In the genomic region with DNA sequence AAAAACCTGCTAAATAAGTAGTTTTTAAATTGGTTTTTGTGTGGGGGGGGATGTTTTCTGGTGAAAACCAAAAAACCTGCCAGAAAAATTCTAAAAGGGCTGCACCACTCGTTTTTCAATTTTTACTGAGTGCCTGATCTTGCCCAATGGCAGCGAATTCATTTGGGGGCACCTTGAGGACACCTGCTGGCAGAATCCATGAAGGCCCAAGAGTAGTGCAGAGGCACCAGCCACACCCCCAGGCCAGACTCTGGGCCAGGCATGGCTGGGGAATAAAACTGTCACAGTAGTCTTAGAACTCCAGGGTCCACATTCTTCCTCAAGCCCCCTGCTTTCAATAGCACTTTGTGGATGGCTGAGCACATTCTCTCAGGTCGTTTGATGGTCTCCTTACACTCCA, we compare ENCODE assay signal across 20 cellular contexts. TPM values are rescaled to one million over a fixed set of nuclear protein-coding genes. Genes with fewer than 3 reads are reported as not detected.
A peak's percentile ranks its signal among the peaks of the same experiment; 100 is the strongest.
DNase-seq lines count a peak whose midpoint lies in the region; ATAC-seq and TF ChIP-seq lines count a peak whose summit lies in the region.
"Had no signal": no experiment of that assay in that cellular context is flagged by ENCODE, and none has a peak within 500 bp of the region (broad histone marks: within the 10 kb centered on the region; RNA-seq: fewer than 3 reads in every experiment).

No MANE protein-coding gene starts in this region.

- H3K27me3 Mint-ChIP-seq in MCF 10A (ENCODE audit: insufficient read depth, unreplicated experiment): peaks cover 63% of the 10 kb centered on the region

- no peaks in the 10 kb centered on the region for H3K36me3 ChIP-seq in mammary epithelial cell (ENCODE audit: insufficient read depth, low read length)
- no peaks in the 10 kb centered on the region for H3K36me3 ChIP-seq in Karpas-422 (ENCODE audit: insufficient read depth, low read length)
- H3K36me3 ChIP-seq in WERI-Rb-1: no peaks in the 10 kb centered on the region
- H3K36me3 ChIP-seq: SJSA1, stomach, vagina had no signal

- in situ Hi-C loops in mammary epithelial cell (cut with MboI; ENCODE audit: low sequenced_read_pairs in 2 of 2): loop anchor here in 1 of 2 donors (10.0 kb wide), 1 partner anchor 204 kb away; no protein-coding TSS in a partner anchor

- no peak overlapping the region for H3K9ac ChIP-seq in mammary epithelial cell (ENCODE audit: insufficient read depth, low read length)
- H3K9ac ChIP-seq in Karpas-422 (ENCODE audit: low read length): no peak overlapping the region
- H3K9ac ChIP-seq: GM23248 had no signal

- no peak overlapping the region for H3K27ac Mint-ChIP-seq in MCF 10A (ENCODE audit: low read depth, unreplicated experiment)
- H3K27ac Mint-ChIP-seq: natural killer cell had no signal

- no peak overlapping the region for H3K4me2 ChIP-seq in mammary epithelial cell (ENCODE audit: insufficient read depth, low read depth, low read length)
- no peak overlapping the region for H3K4me2 ChIP-seq in Karpas-422 (ENCODE audit: low read depth, low read length, poor library complexity, severe bottlenecking)

- H2AFZ ChIP-seq in mammary epithelial cell (ENCODE audit: low read depth, low read length): no peak overlapping the region
- no peak overlapping the region for H2AFZ ChIP-seq in Karpas-422 (ENCODE audit: low read length)
- H2AFZ ChIP-seq: GM23248 had no signal

- dilution Hi-C loops in mammary epithelial cell (cut with HindIII; ENCODE audit: low sequenced_read_pairs): no loop called here

- H3K9me2 ChIP-seq in Karpas-422 (replicated peaks; ENCODE audit: insufficient read depth, low read length): no peaks in the 10 kb centered on the region

- H3K4me1 ChIP-seq in mammary epithelial cell (ENCODE audit: insufficient read depth, low read length): no peaks in the 10 kb centered on the region
- H3K4me1 ChIP-seq in Karpas-422 (ENCODE audit: low read length): no peaks in the 10 kb centered on the region
- H3K4me1 ChIP-seq: vagina had no signal

- no peaks in the 10 kb centered on the region for H3K79me2 ChIP-seq in mammary epithelial cell (ENCODE audit: insufficient read depth, low read length)
- H3K79me2 ChIP-seq in Karpas-422 (ENCODE audit: low read length): no peaks in the 10 kb centered on the region

- H3K27ac ChIP-seq in mammary epithelial cell (ENCODE audit: insufficient read depth, low read depth, low read length): no peak overlapping the region
- H3K27ac ChIP-seq in Karpas-422 (ENCODE audit: low read length): no peak overlapping the region
- H3K27ac ChIP-seq in WERI-Rb-1: no peak overlapping the region
- no peak overlapping the region for H3K27ac ChIP-seq in RWPE1
- H3K27ac ChIP-seq: coronary artery, epithelial cell of prostate, GM23248, SJSA1, stomach, vagina had no signal

- WGBS in mammary epithelial cell (ENCODE audit: low coverage, missing lambda C conversion rate): 17% methylated on average over 3 of the region's 3 CpGs

- no TSS peak for BruUV-seq in MCF 10A (replicated peaks; lab: Mats Ljungman, UMichigan)
- no TSS peak for BruUV-seq in mammary epithelial cell (replicated peaks; lab: Mats Ljungman, UMichigan)

- intact Hi-C loops in MCF 10A (cut with micrococcal nuclease): no loop called here
- intact Hi-C loops in mammary epithelial cell (cut with micrococcal nuclease): no loop called here

- POLR2A ChIA-PET in MCF 10A (lab: Yijun Ruan, JAX): no interaction called here
- POLR2A ChIA-PET in RWPE1 (lab: Yijun Ruan, JAX; ENCODE audit: low non-redundant PET): no interaction called here

- H3K9me3 ChIP-seq in mammary epithelial cell (replicated peaks; ENCODE audit: insufficient read depth, low read length): no peaks in the 10 kb centered on the region
- H3K9me3 ChIP-seq in Karpas-422 (ENCODE audit: low read length): no peaks in the 10 kb centered on the region
- no peaks in the 10 kb centered on the region for H3K9me3 ChIP-seq in WERI-Rb-1 (ENCODE audit: severe bottlenecking)
- H3K9me3 ChIP-seq: SJSA1, stomach, vagina had no signal

- CTCF ChIA-PET in MCF 10A (lab: Yijun Ruan, JAX) (interaction anchor here (1.0 kb wide), 1 partner anchor 409 kb away, joined by 3 read pairs; no protein-coding TSS in a partner anchor), mammary epithelial cell (lab: Charles Lee; ENCODE audit: low non-redundant PET) (no interaction called here), RWPE1 (lab: Yijun Ruan, JAX) (no interaction called here)

- H3K27me3 ChIP-seq in mammary epithelial cell (ENCODE audit: insufficient read depth, low read length) (peaks cover 3% of the 10 kb centered on the region), Karpas-422 (ENCODE audit: low read length) (no peaks in the 10 kb centered on the region), WERI-Rb-1 (ENCODE audit: insufficient read depth, low read depth, severe bottlenecking) (no peaks in the 10 kb centered on the region)
- H3K27me3 ChIP-seq: SJSA1, vagina had no signal

- H3K36me3 Mint-ChIP-seq in MCF 10A (ENCODE audit: insufficient read depth, unreplicated experiment): no peaks in the 10 kb centered on the region
- H3K36me3 Mint-ChIP-seq: natural killer cell had no signal

- no peaks in the 10 kb centered on the region for H4K20me1 ChIP-seq in mammary epithelial cell (ENCODE audit: insufficient read depth, low read length)
- no peaks in the 10 kb centered on the region for H4K20me1 ChIP-seq in Karpas-422 (ENCODE audit: insufficient read depth, low read depth, low read length)

- no peak overlapping the region for H3K4me3 ChIP-seq in mammary epithelial cell (replicated peaks in 1 of 3; ENCODE audit: insufficient read depth in 1 of 3, low read depth in 2 of 3, low read length in 3 of 3)
- H3K4me3 ChIP-seq in Karpas-422 (ENCODE audit: low read length): no peak overlapping the region
- no peak overlapping the region for H3K4me3 ChIP-seq in WERI-Rb-1 (ENCODE audit: low read depth, low read length)
- H3K4me3 ChIP-seq: coronary artery, GM23248, SJSA1, stomach, vagina had no signal

- H3K9me3 Mint-ChIP-seq in MCF 10A (ENCODE audit: unreplicated experiment): no peaks in the 10 kb centered on the region
- H3K9me3 Mint-ChIP-seq: natural killer cell had no signal

- no peaks in the 10 kb centered on the region for H3K4me1 Mint-ChIP-seq in MCF 10A (ENCODE audit: insufficient read depth, unreplicated experiment)
- H3K4me1 Mint-ChIP-seq: natural killer cell had no signal

- no peak overlapping the region for H3K4me3 Mint-ChIP-seq in MCF 10A (ENCODE audit: unreplicated experiment)
- H3K4me3 Mint-ChIP-seq: natural killer cell had no signal

- peak; percentile 17 for DNase-seq in MCF 10A (ENCODE audit: unreplicated experiment)
- no peak for DNase-seq in mammary epithelial cell
- DNase-seq in Karpas-422: peak; percentile 70
- DNase-seq in WERI-Rb-1: no peak
- DNase-seq in NCI-H2029 (lab: John Stamatoyannopoulos, UW): no peak
- DNase-seq in stimulated activated naive CD8-positive, alpha-beta T cell treated with anti-CD3 and anti-CD28 coated beads, Interleukin-15, Interleukin-2, amounts not matched to agents 100 U/mL and 50 U/mL, for 24 hours: no peak
- no peak for DNase-seq in RWPE1 (ENCODE audit: low spot score)
- DNase-seq: activated CD8-positive, alpha-beta memory T cell treated with anti-CD3 and anti-CD28 coated beads for 24 hours; anterior cingulate cortex; DMS153; GM23248; natural killer cell; stomach had no signal

- TF ChIP-seq CTCF in MCF 10A (IDR thresholded peaks at IDR 0.05; ENCODE audit: unreplicated experiment) (no peak), mammary epithelial cell (conservative IDR thresholded peaks at IDR 0.05 in 1 of 2, IDR thresholded peaks at IDR 0.05 in 1 of 2; ENCODE audit: extremely low read depth in 1 of 2, insufficient read depth in 1 of 2, low read depth in 1 of 2, low read length in 2 of 2) (peak in 1 of 2 donors; percentile 16), WERI-Rb-1 (IDR thresholded peaks at IDR 0.05; ENCODE audit: low read depth, low read length) (peak; percentile 31), RWPE1 (conservative IDR thresholded peaks at IDR 0.05; ENCODE audit: low read depth) (no peak)

- ATAC-seq in stimulated activated naive CD8-positive, alpha-beta T cell treated with anti-CD3 and anti-CD28 coated beads, Interleukin-15, Interleukin-2, amounts not matched to agents 100 U/mL and 50 U/mL, for 24 hours: no peak
- no peak for ATAC-seq in HG03025 (IDR thresholded peaks at IDR 0.05; ENCODE audit: low FRiP score, unreplicated experiment)
- ATAC-seq: natural killer cell had no signal

RNA-seq across cellular contexts. Expression of a gene that starts 50.3 kb away (rescaled TPM):
- 0.93 and 1.4 TPM in 2 replicates for total RNA-seq in MCF 10A (2022)
- total RNA-seq in mammary epithelial cell: not detected
- not detected for polyA plus RNA-seq in mammary epithelial cell
- not detected for polyA minus RNA-seq in mammary epithelial cell
- not detected in 2 replicates for total RNA-seq in Karpas-422 (2014; rRNA removed; shearing (Covaris generic); ENCODE audit: low replicate concordance)
- total RNA-seq: lung microvascular endothelial cell, natural killer cell, pulmonary artery endothelial cell had no signal

Comparison
In these comparisons a context has a peak if more than half of its experiments do, and no peak if none do; other contexts are left out.
1. DNase-seq: peak in MCF 10A (single experiment) and Karpas-422 (single experiment); none in mammary epithelial cell (single experiment), WERI-Rb-1 (single experiment), NCI-H2029 (single experiment), stimulated activated naive CD8-positive, alpha-beta T cell treated with anti-CD3 and anti-CD28 coated beads, Interleukin-15, Interleukin-2, amounts not matched to agents 100 U/mL and 50 U/mL, for 24 hours (single experiment) and RWPE1 (single experiment).